Comparison of ENCODE assay signal across 16 cellular contexts in genomic region chr10:18759575-18759974, GRCh38.
DNase-seq lines count a peak whose midpoint lies in the region; ATAC-seq and TF ChIP-seq lines count a peak whose summit lies in the region.
"Had no signal": no experiment of that assay in that cellular context is flagged by ENCODE, and none has a peak within 500 bp of the region (broad histone marks: within the 10 kb centered on the region; RNA-seq: fewer than 3 reads in every experiment).

No MANE protein-coding gene starts in this region.

- peaks cover 6% of the 10 kb centered on the region for H3K4me1 Mint-ChIP-seq in type B pancreatic cell (ENCODE audit: unreplicated experiment)

- no peak for TF ChIP-seq CTCF in type B pancreatic cell (conservative IDR thresholded peaks at IDR 0.05)

- H3K9me3 Mint-ChIP-seq in type B pancreatic cell = no peaks in the 10 kb centered on the region

- ATAC-seq in GM18498 (IDR thresholded peaks at IDR 0.05; ENCODE audit: unreplicated experiment) (peak; percentile 86), GM19397 (IDR thresholded peaks at IDR 0.05; ENCODE audit: unreplicated experiment) (peak; percentile 69), GM21825 (IDR thresholded peaks at IDR 0.05; ENCODE audit: unreplicated experiment) (peak; percentile 58), HG03159 (IDR thresholded peaks at IDR 0.05; ENCODE audit: unreplicated experiment) (peak; percentile 86)
- ATAC-seq: activated CD4-positive, CD25-positive, alpha-beta regulatory T cell treated with anti-CD3 and anti-CD28 coated beads, Interleukin-2, amount 50 U/mL, for 24 hours; esophagus mucosa had no signal

- no peak overlapping the region for H3K4me3 Mint-ChIP-seq in type B pancreatic cell
- H3K4me3 Mint-ChIP-seq: stimulated activated naive CD8-positive, alpha-beta T cell treated with anti-CD3 and anti-CD28 coated beads, Interleukin-15, Interleukin-2, amounts not matched to agents 100 ng/mL and 50 ng/mL, for 24 hours had no signal

- H3K27ac Mint-ChIP-seq in type B pancreatic cell = no peak overlapping the region
- H3K27ac Mint-ChIP-seq: stimulated activated naive CD8-positive, alpha-beta T cell treated with anti-CD3 and anti-CD28 coated beads, Interleukin-15, Interleukin-2, amounts not matched to agents 100 ng/mL and 50 ng/mL, for 24 hours had no signal

- H3K36me3 Mint-ChIP-seq in type B pancreatic cell = no peaks in the 10 kb centered on the region

- DNase-seq in activated gamma-delta T cell treated with Interleukin-2 at 50 U/mL for 16 hours = no peak
- DNase-seq in type B pancreatic cell (ENCODE audit: extremely low spot score, unreplicated experiment) = no peak
- DNase-seq in NCI-H345 treated with DMSO at 0.1 percent for 48 hours (lab: John Stamatoyannopoulos, UW; ENCODE audit: unreplicated experiment) = no peak
- DNase-seq in activated CD8-positive, alpha-beta memory T cell treated with anti-CD3 and anti-CD28 coated beads for 24 hours = no peak
- DNase-seq: 8988T, NCI-H187, nucleus accumbens, SIG-M5, trophoblast cell had no signal

- H3K27me3 Mint-ChIP-seq in type B pancreatic cell = no peaks in the 10 kb centered on the region
- H3K27me3 Mint-ChIP-seq: stimulated activated naive CD8-positive, alpha-beta T cell treated with anti-CD3 and anti-CD28 coated beads, Interleukin-15, Interleukin-2, amounts not matched to agents 100 ng/mL and 50 ng/mL, for 24 hours had no signal
